Comparison of ENCODE assay signal across 8 cellular contexts in the genomic region with DNA sequence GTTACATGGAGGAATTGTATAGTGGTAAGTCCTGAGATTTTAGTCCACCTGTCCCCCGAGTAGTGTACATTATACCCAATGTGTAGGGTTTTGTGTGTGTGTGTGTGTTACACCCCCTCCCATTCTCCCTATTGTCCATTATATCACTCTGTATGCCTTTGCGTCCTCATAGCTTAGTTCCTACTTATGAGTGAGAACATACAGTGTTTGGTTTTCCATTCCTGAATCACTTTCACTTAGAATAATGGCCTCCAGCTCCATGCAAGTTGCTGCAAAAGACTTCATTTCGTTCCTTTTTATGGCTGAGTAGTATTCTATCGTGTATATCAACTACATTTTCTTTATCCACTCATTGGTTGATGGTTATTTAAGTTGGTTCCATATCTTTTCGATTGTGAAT. TPM values are rescaled to one million over a fixed set of nuclear protein-coding genes. Genes with fewer than 3 reads are reported as not detected.
DNase-seq lines count a peak whose midpoint lies in the region; ATAC-seq and TF ChIP-seq lines count a peak whose summit lies in the region.
"Had no signal": no experiment of that assay in that cellular context is flagged by ENCODE, and none has a peak within 500 bp of the region (broad histone marks: within the 10 kb centered on the region; RNA-seq: fewer than 3 reads in every experiment).

No MANE protein-coding gene starts in this region.

- peak overlapping the region; percentile 79 for H3K4me3 ChIP-seq in GM23338
- H3K4me3 ChIP-seq in esophagus muscularis mucosa = peak overlapping the region; percentile 54 to 63 (median 56)
- peak overlapping the region in 3 of 4 donors; percentile 39 to 54 (median 46) for H3K4me3 ChIP-seq in sigmoid colon

- TF ChIP-seq CTCF in GM23338 (conservative IDR thresholded peaks at IDR 0.05; ENCODE audit: low read depth in 2 of 2) = no peak
- no peak for TF ChIP-seq CTCF in esophagus muscularis mucosa (IDR thresholded peaks at IDR 0.05)
- TF ChIP-seq CTCF in sigmoid colon (IDR thresholded peaks at IDR 0.05) = no peak

- peak overlapping the region; percentile 98 for H2AFZ ChIP-seq in GM23338

- H3F3A ChIP-seq in GM23338 (replicated peaks; ENCODE audit: low read depth) = peaks cover 6% of the 10 kb centered on the region; the same call in 1 of the 2 replicates

- H3K4me1 Mint-ChIP-seq in GM23338 = peaks cover 8% of the 10 kb centered on the region; the same call in 2 of the 3 replicates

- H3K4me1 ChIP-seq in GM23338 (ENCODE audit: insufficient read depth) (peaks cover 22% of the 10 kb centered on the region), esophagus muscularis mucosa (peaks cover 4 to 21% (median 17%) of the 10 kb centered on the region in 4 donors), sigmoid colon (peaks cover 0 to 14% (median 13%) of the 10 kb centered on the region in 4 donors)

- H3K9me2 ChIP-seq in GM23338 (ENCODE audit: insufficient read depth) = no peaks in the 10 kb centered on the region

- H3K27ac ChIP-seq in GM23338 (ENCODE audit: low read depth) (no peak overlapping the region), esophagus muscularis mucosa (replicated peaks in 1 of 4) (no peak overlapping the region), sigmoid colon (no peak overlapping the region)
- H3K27ac ChIP-seq: cardiac muscle cell had no signal

- no peak for ATAC-seq in GM23338

- H3K4me3 Mint-ChIP-seq in GM23338 = peak overlapping the region; percentile 63

- 64% methylated on average over 5 of the region's 5 CpGs for WGBS in esophagus muscularis mucosa
- 48 to 72% methylated on average over 5 of the region's 5 CpGs for WGBS in sigmoid colon, 2 donors

- H3K9me3 ChIP-seq in esophagus muscularis mucosa (no peaks in the 10 kb centered on the region), sigmoid colon (no peaks in the 10 kb centered on the region)

- no peaks in the 10 kb centered on the region; the same call in 1 of the 2 replicates for H3K79me2 ChIP-seq in GM23338 (replicated peaks; ENCODE audit: insufficient read depth)

- no peaks in the 10 kb centered on the region for H3K36me3 Mint-ChIP-seq in GM23338 (ENCODE audit: low read depth)

- peak overlapping the region; percentile 97 for H3K4me2 ChIP-seq in GM23338

- no peaks in the 10 kb centered on the region for H3K9me3 Mint-ChIP-seq in GM23338

- no peak for TF ChIP-seq EP300 in esophagus muscularis mucosa (IDR thresholded peaks at IDR 0.05)
- TF ChIP-seq EP300 in sigmoid colon (IDR thresholded peaks at IDR 0.05) = no peak

- peaks cover 30% of the 10 kb centered on the region for H3K27me3 Mint-ChIP-seq in GM23338 (ENCODE audit: insufficient read depth, low read depth, poor library complexity)

- 0 out of 2 replicates have a peak, but pooled peaks cover 3% of the 10 kb centered on the region for H3K36me3 ChIP-seq in GM23338 (ENCODE audit: insufficient read depth)
- no peaks in the 10 kb centered on the region for H3K36me3 ChIP-seq in esophagus muscularis mucosa
- no peaks in the 10 kb centered on the region for H3K36me3 ChIP-seq in sigmoid colon
- H3K36me3 ChIP-seq: cardiac muscle cell had no signal

- TF ChIP-seq POLR2A in esophagus muscularis mucosa (IDR thresholded peaks at IDR 0.05; ENCODE audit: low read depth) (no peak), sigmoid colon (IDR thresholded peaks at IDR 0.05) (no peak)

- DNase-seq in GM23338 (ENCODE audit: low spot score) (no peak), OCI-M1 (lab: John Stamatoyannopoulos, UW) (peak; percentile 4), esophagus muscularis mucosa (ENCODE audit: extremely low spot score) (no peak), sigmoid colon (no peak), HuH-7 (ENCODE audit: low spot score) (no peak), GF-D8 (lab: John Stamatoyannopoulos, UW) (no peak)
- no peak for DNase-seq in stimulated activated naive CD4-positive, alpha-beta T cell treated with Interleukin-2 at 50 U/mL for 16 hours (lab: John Stamatoyannopoulos, UW)

- intact Hi-C loops in esophagus muscularis mucosa (cut with DNase I) (no loop called here), sigmoid colon (cut with DNase I) (no loop called here)

- H3K27ac Mint-ChIP-seq in GM23338 = no peak overlapping the region

- H4K20me1 ChIP-seq in GM23338 (replicated peaks; ENCODE audit: insufficient read depth) = no peaks in the 10 kb centered on the region; the same call in none of the 2 replicates

- H3K27me3 ChIP-seq in GM23338 (ENCODE audit: insufficient read depth) = peaks cover 17% of the 10 kb centered on the region
- H3K27me3 ChIP-seq in esophagus muscularis mucosa = peaks cover 0 to 51% (median 9%) of the 10 kb centered on the region in 4 donors
- H3K27me3 ChIP-seq in sigmoid colon = peaks cover 0 to 38% (median 0%) of the 10 kb centered on the region in 3 donors

TF ChIP-seq in GM23338, 12 proteins besides CTCF, POLR2A, EP300 and RAD21 (continues in another document):
- TF ChIP-seq, protein P1, sequence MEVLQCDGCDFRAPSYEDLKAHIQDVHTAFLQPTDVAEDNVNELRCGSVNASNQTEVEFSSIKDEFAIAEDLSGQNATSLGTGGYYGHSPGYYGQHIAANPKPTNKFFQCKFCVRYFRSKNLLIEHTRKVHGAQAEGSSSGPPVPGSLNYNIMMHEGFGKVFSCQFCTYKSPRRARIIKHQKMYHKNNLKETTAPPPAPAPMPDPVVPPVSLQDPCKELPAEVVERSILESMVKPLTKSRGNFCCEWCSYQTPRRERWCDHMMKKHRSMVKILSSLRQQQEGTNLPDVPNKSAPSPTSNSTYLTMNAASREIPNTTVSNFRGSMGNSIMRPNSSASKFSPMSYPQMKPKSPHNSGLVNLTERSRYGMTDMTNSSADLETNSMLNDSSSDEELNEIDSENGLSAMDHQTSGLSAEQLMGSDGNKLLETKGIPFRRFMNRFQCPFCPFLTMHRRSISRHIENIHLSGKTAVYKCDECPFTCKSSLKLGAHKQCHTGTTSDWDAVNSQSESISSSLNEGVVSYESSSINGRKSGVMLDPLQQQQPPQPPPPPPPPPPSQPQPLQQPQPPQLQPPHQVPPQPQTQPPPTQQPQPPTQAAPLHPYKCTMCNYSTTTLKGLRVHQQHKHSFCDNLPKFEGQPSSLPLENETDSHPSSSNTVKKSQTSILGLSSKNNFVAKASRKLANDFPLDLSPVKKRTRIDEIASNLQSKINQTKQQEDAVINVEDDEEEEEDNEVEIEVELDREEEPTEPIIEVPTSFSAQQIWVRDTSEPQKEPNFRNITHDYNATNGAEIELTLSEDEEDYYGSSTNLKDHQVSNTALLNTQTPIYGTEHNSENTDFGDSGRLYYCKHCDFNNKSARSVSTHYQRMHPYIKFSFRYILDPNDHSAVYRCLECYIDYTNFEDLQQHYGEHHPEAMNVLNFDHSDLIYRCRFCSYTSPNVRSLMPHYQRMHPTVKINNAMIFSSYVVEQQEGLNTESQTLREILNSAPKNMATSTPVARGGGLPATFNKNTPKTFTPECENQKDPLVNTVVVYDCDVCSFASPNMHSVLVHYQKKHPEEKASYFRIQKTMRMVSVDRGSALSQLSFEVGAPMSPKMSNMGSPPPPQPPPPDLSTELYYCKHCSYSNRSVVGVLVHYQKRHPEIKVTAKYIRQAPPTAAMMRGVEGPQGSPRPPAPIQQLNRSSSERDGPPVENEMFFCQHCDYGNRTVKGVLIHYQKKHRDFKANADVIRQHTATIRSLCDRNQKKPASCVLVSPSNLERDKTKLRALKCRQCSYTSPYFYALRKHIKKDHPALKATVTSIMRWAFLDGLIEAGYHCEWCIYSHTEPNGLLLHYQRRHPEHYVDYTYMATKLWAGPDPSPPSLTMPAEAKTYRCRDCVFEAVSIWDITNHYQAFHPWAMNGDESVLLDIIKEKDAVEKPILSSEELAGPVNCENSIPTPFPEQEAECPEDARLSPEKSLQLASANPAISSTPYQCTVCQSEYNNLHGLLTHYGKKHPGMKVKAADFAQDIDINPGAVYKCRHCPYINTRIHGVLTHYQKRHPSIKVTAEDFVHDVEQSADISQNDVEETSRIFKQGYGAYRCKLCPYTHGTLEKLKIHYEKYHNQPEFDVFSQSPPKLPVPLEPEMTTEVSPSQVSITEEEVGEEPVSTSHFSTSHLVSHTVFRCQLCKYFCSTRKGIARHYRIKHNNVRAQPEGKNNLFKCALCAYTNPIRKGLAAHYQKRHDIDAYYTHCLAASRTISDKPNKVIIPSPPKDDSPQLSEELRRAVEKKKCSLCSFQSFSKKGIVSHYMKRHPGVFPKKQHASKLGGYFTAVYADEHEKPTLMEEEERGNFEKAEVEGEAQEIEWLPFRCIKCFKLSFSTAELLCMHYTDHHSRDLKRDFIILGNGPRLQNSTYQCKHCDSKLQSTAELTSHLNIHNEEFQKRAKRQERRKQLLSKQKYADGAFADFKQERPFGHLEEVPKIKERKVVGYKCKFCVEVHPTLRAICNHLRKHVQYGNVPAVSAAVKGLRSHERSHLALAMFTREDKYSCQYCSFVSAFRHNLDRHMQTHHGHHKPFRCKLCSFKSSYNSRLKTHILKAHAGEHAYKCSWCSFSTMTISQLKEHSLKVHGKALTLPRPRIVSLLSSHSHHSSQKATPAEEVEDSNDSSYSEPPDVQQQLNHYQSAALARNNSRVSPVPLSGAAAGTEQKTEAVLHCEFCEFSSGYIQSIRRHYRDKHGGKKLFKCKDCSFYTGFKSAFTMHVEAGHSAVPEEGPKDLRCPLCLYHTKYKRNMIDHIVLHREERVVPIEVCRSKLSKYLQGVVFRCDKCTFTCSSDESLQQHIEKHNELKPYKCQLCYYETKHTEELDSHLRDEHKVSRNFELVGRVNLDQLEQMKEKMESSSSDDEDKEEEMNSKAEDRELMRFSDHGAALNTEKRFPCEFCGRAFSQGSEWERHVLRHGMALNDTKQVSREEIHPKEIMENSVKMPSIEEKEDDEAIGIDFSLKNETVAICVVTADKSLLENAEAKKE (CRISPR knock-in tag; IDR thresholded peaks at IDR 0.05) = no peak
- TF ChIP-seq STAT1 (IDR thresholded peaks at IDR 0.05; ENCODE audit: unreplicated experiment) = no peak
- TF ChIP-seq, protein P2, sequence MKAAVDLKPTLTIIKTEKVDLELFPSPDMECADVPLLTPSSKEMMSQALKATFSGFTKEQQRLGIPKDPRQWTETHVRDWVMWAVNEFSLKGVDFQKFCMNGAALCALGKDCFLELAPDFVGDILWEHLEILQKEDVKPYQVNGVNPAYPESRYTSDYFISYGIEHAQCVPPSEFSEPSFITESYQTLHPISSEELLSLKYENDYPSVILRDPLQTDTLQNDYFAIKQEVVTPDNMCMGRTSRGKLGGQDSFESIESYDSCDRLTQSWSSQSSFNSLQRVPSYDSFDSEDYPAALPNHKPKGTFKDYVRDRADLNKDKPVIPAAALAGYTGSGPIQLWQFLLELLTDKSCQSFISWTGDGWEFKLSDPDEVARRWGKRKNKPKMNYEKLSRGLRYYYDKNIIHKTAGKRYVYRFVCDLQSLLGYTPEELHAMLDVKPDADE (IDR thresholded peaks at IDR 0.05) = no peak
- no peak for TF ChIP-seq ZNF114 (CRISPR knock-in tag; IDR thresholded peaks at IDR 0.05)
- TF ChIP-seq EZH2 (IDR thresholded peaks at IDR 0.05; ENCODE audit: low read depth, unreplicated experiment) = no peak

RNA-seq across cellular contexts. Expression of a gene that starts 0.6 kb away (rescaled TPM):
- 5.7 and 6.3 TPM in 2 replicates for total RNA-seq in GM23338 (2014; rRNA removed; shearing (Covaris generic))
- 3.8 and 5.7 TPM in 2 replicates for polyA plus RNA-seq in GM23338 (2016; fragmentation: Nextera tagmentation; extraction: Ambion mirVana)
- total RNA-seq in esophagus muscularis mucosa = under 1 TPM in 3 of 4 donors, not detected in 1; 0.50 to 0.92 (median 0.52) TPM
- 1 to 10 TPM in 1 of 4 donors, under 1 TPM in 1, not detected in 2; 0.71 to 2.2 TPM for total RNA-seq in sigmoid colon
- 10 to 100 TPM in 2 of 3 donors, 1 to 10 TPM in 1; 6.0 to 31.0 (median 11.3) TPM for polyA plus RNA-seq in sigmoid colon
